In the genomic region with DNA sequence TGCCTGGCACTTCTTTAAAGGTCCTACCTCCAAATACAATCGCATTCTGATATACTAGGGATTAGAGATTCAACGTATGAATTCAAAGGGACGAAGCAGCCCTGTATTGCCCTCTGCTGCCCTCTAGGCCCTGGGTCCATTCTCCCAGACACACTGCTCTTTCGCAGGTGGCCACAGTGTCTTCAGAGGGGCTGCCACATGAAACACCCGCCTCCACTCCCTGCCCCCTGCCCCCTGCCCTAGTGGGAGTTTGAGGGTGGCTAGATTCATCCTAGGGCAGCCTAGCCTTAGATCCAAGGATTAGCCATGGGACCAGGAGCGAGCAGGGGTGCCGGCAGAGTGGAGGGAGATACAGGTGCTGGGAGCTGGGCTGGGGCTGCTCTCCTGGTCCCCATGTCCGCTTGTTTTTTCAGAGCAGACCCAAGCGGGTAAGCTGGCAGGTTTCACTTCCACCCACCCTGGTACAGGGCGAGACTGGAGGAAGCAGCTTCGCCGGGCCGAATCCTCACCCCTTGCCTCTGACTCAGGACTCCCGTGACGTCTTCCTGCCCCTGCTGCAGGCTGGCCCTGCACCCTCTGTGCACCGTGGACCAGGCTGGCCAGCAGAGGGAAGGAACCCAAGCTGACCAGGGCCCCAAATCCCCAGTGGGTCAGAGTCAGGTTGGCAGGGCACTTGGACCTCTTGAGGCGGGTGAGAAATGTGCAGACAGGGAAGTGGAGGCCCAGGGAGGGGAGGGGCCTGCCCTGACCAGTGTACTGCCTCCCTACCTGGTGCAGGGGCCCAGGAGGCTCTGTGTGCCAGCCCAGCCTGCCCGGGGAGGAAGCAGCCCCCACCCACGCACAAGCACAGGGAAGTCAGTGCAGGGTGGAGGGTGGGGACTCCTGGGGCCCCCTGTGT, we compare ENCODE assay signal across 2 cellular contexts.
TF ChIP-seq lines count a peak whose summit lies in the region.

No MANE protein-coding gene starts in this region.

TF ChIP-seq in WTC11, 78 proteins besides CTCF, POLR2A, EP300 and RAD21:
- TF ChIP-seq, protein P1, sequence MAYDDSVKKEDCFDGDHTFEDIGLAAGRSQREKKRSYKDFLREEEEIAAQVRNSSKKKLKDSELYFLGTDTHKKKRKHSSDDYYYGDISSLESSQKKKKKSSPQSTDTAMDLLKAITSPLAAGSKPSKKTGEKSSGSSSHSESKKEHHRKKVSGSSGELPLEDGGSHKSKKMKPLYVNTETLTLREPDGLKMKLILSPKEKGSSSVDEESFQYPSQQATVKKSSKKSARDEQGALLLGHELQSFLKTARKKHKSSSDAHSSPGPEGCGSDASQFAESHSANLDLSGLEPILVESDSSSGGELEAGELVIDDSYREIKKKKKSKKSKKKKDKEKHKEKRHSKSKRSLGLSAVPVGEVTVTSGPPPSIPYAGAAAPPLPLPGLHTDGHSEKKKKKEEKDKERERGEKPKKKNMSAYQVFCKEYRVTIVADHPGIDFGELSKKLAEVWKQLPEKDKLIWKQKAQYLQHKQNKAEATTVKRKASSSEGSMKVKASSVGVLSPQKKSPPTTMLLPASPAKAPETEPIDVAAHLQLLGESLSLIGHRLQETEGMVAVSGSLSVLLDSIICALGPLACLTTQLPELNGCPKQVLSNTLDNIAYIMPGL (CRISPR knock-in tag; IDR thresholded peaks at IDR 0.05), result no peak
- 0 out of 2 replicates have a peak, but pooled peaks have one; percentile 29 for TF ChIP-seq GABPB1 (CRISPR knock-in tag; IDR thresholded peaks at IDR 0.05)
- TF ChIP-seq, protein P2, sequence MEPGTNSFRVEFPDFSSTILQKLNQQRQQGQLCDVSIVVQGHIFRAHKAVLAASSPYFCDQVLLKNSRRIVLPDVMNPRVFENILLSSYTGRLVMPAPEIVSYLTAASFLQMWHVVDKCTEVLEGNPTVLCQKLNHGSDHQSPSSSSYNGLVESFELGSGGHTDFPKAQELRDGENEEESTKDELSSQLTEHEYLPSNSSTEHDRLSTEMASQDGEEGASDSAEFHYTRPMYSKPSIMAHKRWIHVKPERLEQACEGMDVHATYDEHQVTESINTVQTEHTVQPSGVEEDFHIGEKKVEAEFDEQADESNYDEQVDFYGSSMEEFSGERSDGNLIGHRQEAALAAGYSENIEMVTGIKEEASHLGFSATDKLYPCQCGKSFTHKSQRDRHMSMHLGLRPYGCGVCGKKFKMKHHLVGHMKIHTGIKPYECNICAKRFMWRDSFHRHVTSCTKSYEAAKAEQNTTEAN (CRISPR knock-in tag; IDR thresholded peaks at IDR 0.05), result no peak

TF ChIP-seq in endothelial cell of umbilical vein, 7 proteins besides CTCF, POLR2A, EP300 and RAD21:
- TF ChIP-seq, protein P3, sequence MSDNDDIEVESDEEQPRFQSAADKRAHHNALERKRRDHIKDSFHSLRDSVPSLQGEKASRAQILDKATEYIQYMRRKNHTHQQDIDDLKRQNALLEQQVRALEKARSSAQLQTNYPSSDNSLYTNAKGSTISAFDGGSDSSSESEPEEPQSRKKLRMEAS (IDR thresholded peaks at IDR 0.05; ENCODE audit: insufficient read depth, insufficient read length), result no peak
- TF ChIP-seq EZH2 (IDR thresholded peaks at IDR 0.05; ENCODE audit: borderline replicate concordance, low read depth, low read length, severe bottlenecking), result no peak
- no peak for TF ChIP-seq FOS (IDR thresholded peaks at IDR 0.05; ENCODE audit: borderline replicate concordance, insufficient read depth, low read length)
- TF ChIP-seq MYC (IDR thresholded peaks at IDR 0.05; ENCODE audit: low read depth, low read length), result no peak
- TF ChIP-seq JUN (IDR thresholded peaks at IDR 0.05; ENCODE audit: borderline replicate concordance, insufficient read depth, insufficient read length, low read depth), result no peak
- TF ChIP-seq POLR2AphosphoS5 (IDR thresholded peaks at IDR 0.05; ENCODE audit: insufficient read depth, low read depth, low read length), result no peak
- TF ChIP-seq GATA2 (IDR thresholded peaks at IDR 0.05; ENCODE audit: insufficient read depth, insufficient read length, low read depth, low read length), result no peak
